In genomic region chr10:98264378-98265065, GRCh38 we compare ENCODE assay signal across 13 cellular contexts. TPM values are rescaled to one million over a fixed set of nuclear protein-coding genes. Genes with fewer than 3 reads are reported as not detected.
DNase-seq lines count a peak whose midpoint lies in the region; ATAC-seq and TF ChIP-seq lines count a peak whose summit lies in the region.
"Had no signal": no experiment of that assay in that cellular context is flagged by ENCODE, and none has a peak within 500 bp of the region (broad histone marks: within the 10 kb centered on the region; RNA-seq: fewer than 3 reads in every experiment).

No MANE protein-coding gene starts in this region.

- H3K27ac ChIP-seq in breast epithelium (peak overlapping the region in 1 of 2 donors; percentile 33), endodermal cell (ENCODE audit: low read depth, low read length) (no peak overlapping the region)

- no peak overlapping the region for H3K9ac ChIP-seq in endodermal cell (ENCODE audit: extremely low read depth, low read length, poor library complexity, severe bottlenecking)
- H3K9ac ChIP-seq: SK-N-SH had no signal

- intact Hi-C loops in MCF 10A (cut with micrococcal nuclease) (loop anchor here (10.0 kb wide), 1 partner anchor 200 kb away; no protein-coding TSS in a partner anchor), breast epithelium (cut with DNase I; ENCODE audit: low total_unique reads) (no loop called here)

- H3K36me3 Mint-ChIP-seq in MCF 10A (ENCODE audit: insufficient read depth, unreplicated experiment) (peaks cover 3% of the 10 kb centered on the region), endodermal cell (ENCODE audit: low read depth) (no peaks in the 10 kb centered on the region)

- H3K4me1 Mint-ChIP-seq in MCF 10A (ENCODE audit: insufficient read depth, unreplicated experiment) (peaks cover 13% of the 10 kb centered on the region), endodermal cell (peaks cover 11% of the 10 kb centered on the region)

- 91 to 93% methylated on average over 5 to 12 of the region's 12 CpGs for WGBS in endodermal cell (ENCODE audit: insufficient coverage in 1 of 2, insufficient read length in 1 of 2), 2 experiments

- H3K4me3 Mint-ChIP-seq in MCF 10A (ENCODE audit: unreplicated experiment) = no peak overlapping the region
- H3K4me3 Mint-ChIP-seq in endodermal cell = no peak overlapping the region
- H3K4me3 Mint-ChIP-seq: CD4-positive, alpha-beta T cell had no signal

- H3K27me3 Mint-ChIP-seq in MCF 10A (ENCODE audit: insufficient read depth, unreplicated experiment) (no peaks in the 10 kb centered on the region), endodermal cell (ENCODE audit: insufficient read depth) (peaks cover 20% of the 10 kb centered on the region)

- H3K4me1 ChIP-seq in breast epithelium (peaks cover 8 to 24% of the 10 kb centered on the region in 2 donors), endodermal cell (ENCODE audit: control insufficient read depth, insufficient read depth, low read length) (peaks cover 2% of the 10 kb centered on the region)

- no peaks in the 10 kb centered on the region for H3K9me3 Mint-ChIP-seq in MCF 10A (ENCODE audit: unreplicated experiment)
- no peaks in the 10 kb centered on the region for H3K9me3 Mint-ChIP-seq in endodermal cell
- H3K9me3 Mint-ChIP-seq: CD4-positive, alpha-beta T cell had no signal

- H3K27me3 ChIP-seq in breast epithelium = no peaks in the 10 kb centered on the region
- H3K27me3 ChIP-seq in endodermal cell (ENCODE audit: control insufficient read depth, insufficient read depth, low read length, poor library complexity, severe bottlenecking) = no peaks in the 10 kb centered on the region

- CTCF ChIA-PET in MCF 10A (lab: Yijun Ruan, JAX) = interaction anchor here (0.8 to 4.4 kb wide), 4 partner anchors 31 to 203 kb away, joined by 4 to 55 read pairs (median 10); no protein-coding TSS in a partner anchor

- H3K27ac Mint-ChIP-seq in MCF 10A (ENCODE audit: low read depth, unreplicated experiment) (peak overlapping the region; percentile 17), endodermal cell (no peak overlapping the region)
- H3K27ac Mint-ChIP-seq: CD4-positive, alpha-beta T cell had no signal

- POLR2A ChIA-PET in MCF 10A (lab: Yijun Ruan, JAX) = interaction anchor here (0.7 kb wide), 1 partner anchor 520 kb away, joined by 3 read pairs; no protein-coding TSS in a partner anchor

- H3K9me3 ChIP-seq in breast epithelium (no peaks in the 10 kb centered on the region), endodermal cell (ENCODE audit: control insufficient read depth, low read length) (no peaks in the 10 kb centered on the region)
- H3K9me3 ChIP-seq: SK-N-SH had no signal

- TF ChIP-seq POLR2A in breast epithelium (IDR thresholded peaks at IDR 0.05) (no peak), NB4 (IDR thresholded peaks at IDR 0.05; ENCODE audit: extremely low read depth, insufficient read length) (no peak)

- no peak for TF ChIP-seq CTCF in MCF 10A (IDR thresholded peaks at IDR 0.05; ENCODE audit: unreplicated experiment)
- no peak for TF ChIP-seq CTCF in breast epithelium (IDR thresholded peaks at IDR 0.05)
- no peak for TF ChIP-seq CTCF in NB4 (IDR thresholded peaks at IDR 0.05; ENCODE audit: low read depth, low read length)
- no peak for TF ChIP-seq CTCF in endodermal cell (conservative IDR thresholded peaks at IDR 0.05)

- no peak for ATAC-seq in HG02885 (IDR thresholded peaks at IDR 0.05; ENCODE audit: poor library complexity, unreplicated experiment)
- ATAC-seq: PC-3 had no signal

- no peaks in the 10 kb centered on the region for H3K36me3 ChIP-seq in breast epithelium
- H3K36me3 ChIP-seq in endodermal cell (ENCODE audit: control insufficient read depth, insufficient read depth, low read length) = no peaks in the 10 kb centered on the region

- DNase-seq in MCF 10A (ENCODE audit: unreplicated experiment) (no peak), breast epithelium (ENCODE audit: low spot score in 2 of 2) (no peak), NB4 (ENCODE audit: low read depth) (peak; percentile 85), endodermal cell (peak; percentile 43), NCI-H187 (lab: John Stamatoyannopoulos, UW) (no peak), GM19238 (ENCODE audit: insufficient read length, low spot score) (no peak)
- DNase-seq: CD4-positive, alpha-beta T cell; NCI-H1436; NCI-H69; NK-92 treated with Interleukin-12 subunit alpha and Interleukin-12 subunit beta, amount 100 ng/mL, for 24 hours; SK-N-SH had no signal

- H3K4me3 ChIP-seq in breast epithelium = no peak overlapping the region
- no peak overlapping the region for H3K4me3 ChIP-seq in NB4 (ENCODE audit: low read depth, low read length)
- no peak overlapping the region for H3K4me3 ChIP-seq in endodermal cell (ENCODE audit: low read length)

- BruUV-seq in MCF 10A (replicated peaks; lab: Mats Ljungman, UMichigan) = no TSS peak

RNA-seq across cellular contexts. Expression of gene LOXL4, which starts 3.5 kb away (rescaled TPM):
- total RNA-seq in MCF 10A (2022) (not detected in 2 replicates), breast epithelium (10 to 100 TPM in 1 of 3 donors, 1 to 10 TPM in 2; 6.9 to 26.1 (median 6.9) TPM), endodermal cell (under 1 TPM; 0.57 to 0.77 TPM)
- 4.0 TPM for polyA plus RNA-seq in endodermal cell (2013, experiment 1 of 2)
- 4.2 TPM for polyA plus RNA-seq in endodermal cell (2013, experiment 2 of 2)
- total RNA-seq: CD4-positive, alpha-beta T cell had no signal

Comparison
In these comparisons a context has a peak if more than half of its experiments do, and no peak if none do; other contexts are left out.
1. DNase-seq: peak in NB4 (single experiment) and endodermal cell (single experiment); none in MCF 10A (single experiment), breast epithelium (0 of 2), NCI-H187 (0 of 2) and GM19238 (single experiment).